In the genomic region with DNA sequence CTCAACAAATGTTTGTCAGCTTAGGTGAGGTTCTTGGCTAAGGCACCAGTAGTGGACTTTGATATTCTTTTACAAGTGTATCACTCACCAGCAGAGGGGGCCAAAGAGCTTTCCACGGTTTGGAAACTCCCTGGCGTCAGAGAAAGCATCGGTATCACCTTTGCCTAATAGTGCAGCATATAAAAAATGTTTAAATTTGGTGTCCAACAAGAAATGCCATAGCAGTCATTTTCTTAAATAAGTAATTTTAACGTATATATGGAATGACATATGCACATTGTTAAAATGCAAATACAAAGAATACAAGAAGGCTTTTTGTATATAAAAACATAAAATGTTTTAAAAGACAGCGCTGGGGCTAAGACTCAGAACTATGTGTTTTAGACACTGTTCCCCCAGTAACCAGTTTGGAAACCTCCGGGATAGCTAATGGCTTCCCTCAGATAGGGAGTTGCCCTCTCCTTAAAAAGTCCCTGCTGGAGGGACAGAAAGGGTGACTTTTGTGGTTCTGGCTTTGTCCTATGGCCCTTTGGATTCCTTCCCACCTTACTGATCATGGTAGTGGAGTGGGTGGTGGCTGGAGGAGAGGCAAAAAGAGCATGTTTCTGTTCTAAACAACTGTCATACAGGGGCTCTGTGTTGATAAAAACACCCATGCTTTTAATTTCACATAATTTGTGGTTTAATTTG, we compare ENCODE assay signal across 8 cellular contexts.
DNase-seq lines count a peak whose midpoint lies in the region; ATAC-seq, FAIRE-seq and TF ChIP-seq lines count a peak whose summit lies in the region.

No MANE protein-coding gene starts in this region.

- no peaks in the 10 kb centered on the region for H3K36me3 ChIP-seq in colonic mucosa
- no peaks in the 10 kb centered on the region for H3K36me3 ChIP-seq in right lobe of liver

- H3K9me3 ChIP-seq in colonic mucosa (no peaks in the 10 kb centered on the region), right lobe of liver (no peaks in the 10 kb centered on the region)

- 14% methylated on average over 6 of the region's 6 CpGs for WGBS in right lobe of liver (ENCODE audit: insufficient coverage, low coverage, low lambda C conversion rate, missing lambda C conversion rate)

- H3K4me3 ChIP-seq in colonic mucosa: no peak overlapping the region
- no peak overlapping the region for H3K4me3 ChIP-seq in right lobe of liver

- H3K27me3 ChIP-seq in colonic mucosa (no peaks in the 10 kb centered on the region), right lobe of liver (no peaks in the 10 kb centered on the region)

- H3K27ac ChIP-seq in 22Rv1 (no peak overlapping the region), colonic mucosa (peak overlapping the region; percentile 6), right lobe of liver (peak overlapping the region in 2 of 3 donors; percentile 37 to 38)

- intact Hi-C loops in colonic mucosa (cut with DNase I): loop anchor here (5.0 kb wide), 2 partner anchors 479 to 1164 kb away; a partner anchor contains a TSS
- intact Hi-C loops in right lobe of liver (cut with DNase I): no loop called here

- DNase-seq in GM18507 (ENCODE audit: extremely low spot score, insufficient read length, low read depth) (peak; percentile 15), NCI-H510A (lab: John Stamatoyannopoulos, UW) (peak; percentile 31), colonic mucosa (peak; percentile 98), right lobe of liver (peak; percentile 69 to 90 (median 73))
- peak; percentile 86 to 93 for DNase-seq in activated CD4-positive, alpha-beta T cell treated with anti-CD3 and anti-CD28 coated beads for 4 hours
- peak; percentile 80 to 86 for DNase-seq in stimulated activated CD4-positive, alpha-beta T cell treated with anti-CD3 and anti-CD28 coated beads, Interleukin-4, amount 100 ng/mL, for 48 hours (ENCODE audit: low read depth in 2 of 2)

- H3K4me1 ChIP-seq in colonic mucosa: no peaks in the 10 kb centered on the region
- H3K4me1 ChIP-seq in right lobe of liver: peaks cover 0 to 6% (median 0%) of the 10 kb centered on the region in 4 donors

- TF ChIP-seq CTCF in 22Rv1 (IDR thresholded peaks at IDR 0.05) (peak; percentile 88), colonic mucosa (IDR thresholded peaks at IDR 0.05) (peak; percentile 69), right lobe of liver (IDR thresholded peaks at IDR 0.05) (peak; percentile 74 to 83 (median 78))

- TF ChIP-seq POLR2A in right lobe of liver (IDR thresholded peaks at IDR 0.05): no peak

- peak; percentile 84 for FAIRE-seq in GM18507 (lab: Jason Lieb, UNC)

- ATAC-seq in HG03175 (IDR thresholded peaks at IDR 0.05; ENCODE audit: unreplicated experiment): peak; percentile 67
- ATAC-seq in right lobe of liver: peak; percentile 94 to 97 (median 96)

- H3K9ac ChIP-seq in colonic mucosa (ENCODE audit: low read depth in 2 of 2, low read length in 2 of 2): peak overlapping the region in 1 of 2 donors; percentile 53

Comparison
In these comparisons a context has a peak if more than half of its experiments do, and no peak if none do; other contexts are left out.
1. DNase-seq: peak in every context shown above with its lines; median percentile 98 in colonic mucosa; 90 in activated CD4-positive, alpha-beta T cell treated with anti-CD3 and anti-CD28 coated beads for 4 hours; 83 in stimulated activated CD4-positive, alpha-beta T cell treated with anti-CD3 and anti-CD28 coated beads, Interleukin-4, amount 100 ng/mL, for 48 hours; 73 in right lobe of liver; 31 in NCI-H510A; 15 in GM18507.